Comparison of ENCODE assay signal across 8 cellular contexts in genomic region chr1:39653546-39654031, GRCh38. TPM values are rescaled to one million over a fixed set of nuclear protein-coding genes. Genes with fewer than 3 reads are reported as not detected.
DNase-seq lines count a peak whose midpoint lies in the region; ATAC-seq, FAIRE-seq and TF ChIP-seq lines count a peak whose summit lies in the region.

No MANE protein-coding gene starts in this region.

- no peaks in the 10 kb centered on the region for H3K36me3 ChIP-seq in lung (ENCODE audit: control insufficient read depth in 2 of 2, insufficient read depth in 2 of 2, low read length in 2 of 2)

- TF ChIP-seq CTCF in lung (IDR thresholded peaks at IDR 0.05; ENCODE audit: control extremely low read depth, extremely low read depth): peak; percentile 88

- POLR2A ChIA-PET in activated CD4-positive, alpha-beta T cell treated with anti-CD3 and anti-CD28 coated beads, Interleukin-2, amount 10 ng/mL, durations not matched to agents 7 days and 5 days (lab: Charles Lee): no interaction called here

- no peak for TF ChIP-seq POLR2A in H54 (IDR thresholded peaks at IDR 0.05; ENCODE audit: low read depth, low read length)

- H3K27me3 ChIP-seq in lung (ENCODE audit: control insufficient read depth, insufficient read depth): no peaks in the 10 kb centered on the region

- H3K4me1 Mint-ChIP-seq in activated CD4-positive, alpha-beta T cell treated with anti-CD3 and anti-CD28 coated beads, Interleukin-2, amount 10 ng/mL, durations not matched to agents 7 days and 5 days: peaks cover 7% of the 10 kb centered on the region

- no peak overlapping the region for H3K4me3 ChIP-seq in lung

- DNase-seq in AG20443 (ENCODE audit: low spot score) (peak; percentile 82), H54 (ENCODE audit: insufficient read length, low spot score) (peak; percentile 75), NCI-H510A treated with DMSO at 0.1 percent for 48 hours (lab: John Stamatoyannopoulos, UW) (peak; percentile 100), dermis microvascular lymphatic vessel endothelial cell (ENCODE audit: low read depth in 2 of 2) (peak; percentile 43 to 74), lung (ENCODE audit: low spot score) (peak; percentile 70), cortex of kidney (lab: John Stamatoyannopoulos, UW) (no peak)
- DNase-seq in activated CD4-positive, alpha-beta T cell treated with anti-CD3 and anti-CD28 coated beads, Interleukin-2, amount 10 ng/mL, durations not matched to agents 7 days and 5 days: peak; percentile 79
- DNase-seq in stimulated activated CD4-positive, alpha-beta T cell treated with anti-CD3 and anti-CD28 coated beads, TNF-alpha, amount 100 ng/mL, for 48 hours (ENCODE audit: low read depth in 3 of 3): peak; percentile 56 to 65 (median 64)

- peaks cover 11% of the 10 kb centered on the region for H3K27me3 Mint-ChIP-seq in activated CD4-positive, alpha-beta T cell treated with anti-CD3 and anti-CD28 coated beads, Interleukin-2, amount 10 ng/mL, durations not matched to agents 7 days and 5 days

- WGBS in lung, 2 donors: 5 to 6% methylated on average over 8 of the region's 8 CpGs

- H3K27ac Mint-ChIP-seq in activated CD4-positive, alpha-beta T cell treated with anti-CD3 and anti-CD28 coated beads, Interleukin-2, amount 10 ng/mL, durations not matched to agents 7 days and 5 days: no peak overlapping the region

- H3K36me3 Mint-ChIP-seq in activated CD4-positive, alpha-beta T cell treated with anti-CD3 and anti-CD28 coated beads, Interleukin-2, amount 10 ng/mL, durations not matched to agents 7 days and 5 days (ENCODE audit: low read depth): no peaks in the 10 kb centered on the region

- H3K4me1 ChIP-seq in lung (ENCODE audit: control insufficient read depth in 2 of 2, insufficient read depth in 2 of 2, low read length in 2 of 2): peaks cover 0 to 2% of the 10 kb centered on the region in 2 donors

- no peak overlapping the region for H3K27ac ChIP-seq in lung (ENCODE audit: low read depth in 1 of 2, low read length in 1 of 2)

- no peaks in the 10 kb centered on the region for H3K9me3 Mint-ChIP-seq in activated CD4-positive, alpha-beta T cell treated with anti-CD3 and anti-CD28 coated beads, Interleukin-2, amount 10 ng/mL, durations not matched to agents 7 days and 5 days

- peak; percentile 71 for ATAC-seq in lung (ENCODE audit: insufficient read depth, low FRiP score)

- H3K9me3 ChIP-seq in lung (ENCODE audit: control insufficient read depth in 2 of 2, insufficient read depth in 1 of 2, low read length in 1 of 2): no peaks in the 10 kb centered on the region

- FAIRE-seq in H54 (lab: Jason Lieb, UNC): no peak

- H3K4me3 Mint-ChIP-seq in activated CD4-positive, alpha-beta T cell treated with anti-CD3 and anti-CD28 coated beads, Interleukin-2, amount 10 ng/mL, durations not matched to agents 7 days and 5 days: no peak overlapping the region

- CTCF ChIA-PET in activated CD4-positive, alpha-beta T cell treated with anti-CD3 and anti-CD28 coated beads, Interleukin-2, amount 10 ng/mL, durations not matched to agents 7 days and 5 days (lab: Charles Lee): interaction anchor here (0.5 to 2.6 kb wide), 8 partner anchors 14 to 486 kb away, joined by 3 to 9 read pairs (median 4); no protein-coding TSS in a partner anchor

RNA-seq across cellular contexts. Expression of gene HEYL, which starts 14.1 kb away (rescaled TPM):
- total RNA-seq in activated CD4-positive, alpha-beta T cell treated with anti-CD3 and anti-CD28 coated beads, Interleukin-2, amount 10 ng/mL, durations not matched to agents 7 days and 5 days: not detected
- 0.13 TPM in 1 of 2 replicates, not detected in the other for total RNA-seq in dermis microvascular lymphatic vessel endothelial cell
- 10 to 100 TPM; 14.3 to 19.6 TPM for total RNA-seq in lung
- 1 to 10 TPM; 7.6 TPM for polyA plus RNA-seq in lung

RNA-seq across cellular contexts. Expression of gene NT5C1A, which starts 18.3 kb away (rescaled TPM):
- not detected for total RNA-seq in activated CD4-positive, alpha-beta T cell treated with anti-CD3 and anti-CD28 coated beads, Interleukin-2, amount 10 ng/mL, durations not matched to agents 7 days and 5 days
- total RNA-seq in dermis microvascular lymphatic vessel endothelial cell: not detected in 2 replicates
- not detected for total RNA-seq in lung
- not detected for polyA plus RNA-seq in lung

RNA-seq across cellular contexts. Expression of gene HPCAL4, which starts 37.6 kb away (rescaled TPM):
- total RNA-seq in activated CD4-positive, alpha-beta T cell treated with anti-CD3 and anti-CD28 coated beads, Interleukin-2, amount 10 ng/mL, durations not matched to agents 7 days and 5 days: 1 to 10 TPM; 2.0 TPM
- total RNA-seq in dermis microvascular lymphatic vessel endothelial cell: not detected in 2 replicates
- under 1 TPM; 0.18 to 0.43 TPM for total RNA-seq in lung
- under 1 TPM; 0.08 to 0.16 TPM for polyA plus RNA-seq in lung

Comparison
In these comparisons a context has a peak if more than half of its experiments do, and no peak if none do; other contexts are left out.
1. RNA of gene HEYL, which starts 14.1 kb away (total RNA-seq): 14.3 to 19.6 TPM in lung; not detected in activated CD4-positive, alpha-beta T cell treated with anti-CD3 and anti-CD28 coated beads, Interleukin-2, amount 10 ng/mL, durations not matched to agents 7 days and 5 days and 0.13 TPM in dermis microvascular lymphatic vessel endothelial cell; every median in the first group is over 10 times any median in the second.